ENCODE assay signal across 33 cellular contexts in genomic region chr1:90675161-90675847, GRCh38. TPM values are rescaled to one million over a fixed set of nuclear protein-coding genes. Genes with fewer than 3 reads are reported as not detected.
"Had no signal": no experiment of that assay in that cellular context is flagged by ENCODE, and none has a peak within 500 bp of the region (broad histone marks: within the 10 kb centered on the region; RNA-seq: fewer than 3 reads in every experiment).

No MANE protein-coding gene starts in this region.

- H3K4me3 Mint-ChIP-seq: stimulated activated effector memory CD8-positive, alpha-beta T cell treated with anti-CD3 and anti-CD28 coated beads, Interleukin-12 subunit alpha, Interleukin-12 subunit beta, amount 100 ng/mL, for 72 hours; stimulated activated memory B cell treated with anti-CD40 and anti-IgM and Interleukin-4, amounts not matched to agents 10 μg/mL and 1 μg/mL and 100 μg/mL, for 72 hours; stimulated activated naive B cell treated with anti-CD40 and anti-IgM and Interleukin-4, amounts not matched to agents 10 μg/mL and 1 μg/mL and 100 μg/mL, for 72 hours; stimulated activated naive CD8-positive, alpha-beta T cell treated with anti-CD3 and anti-CD28 coated beads, Interleukin-15, amount 100 ng/mL, for 72 hours; stimulated activated naive CD8-positive, alpha-beta T cell treated with anti-CD3 and anti-CD28 coated beads, Interleukin-15, Interleukin-2, amounts not matched to agents 100 ng/mL and 50 ng/mL, for 24 hours; type B pancreatic cell had no signal

- H3K9me3 ChIP-seq: suprapubic skin, testis, thyroid gland, upper lobe of right lung, vagina had no signal

- H3K36me3 Mint-ChIP-seq: stimulated activated effector memory CD8-positive, alpha-beta T cell treated with anti-CD3 and anti-CD28 coated beads, Interleukin-12 subunit alpha, Interleukin-12 subunit beta, amount 100 ng/mL, for 72 hours; type B pancreatic cell had no signal

- H3K27ac Mint-ChIP-seq: stimulated activated effector memory CD8-positive, alpha-beta T cell treated with anti-CD3 and anti-CD28 coated beads, Interleukin-12 subunit alpha, Interleukin-12 subunit beta, amount 100 ng/mL, for 72 hours; stimulated activated memory B cell treated with anti-CD40 and anti-IgM and Interleukin-4, amounts not matched to agents 10 μg/mL and 1 μg/mL and 100 μg/mL, for 72 hours; stimulated activated naive B cell treated with anti-CD40 and anti-IgM and Interleukin-4, amounts not matched to agents 10 μg/mL and 1 μg/mL and 100 μg/mL, for 72 hours; stimulated activated naive CD8-positive, alpha-beta T cell treated with anti-CD3 and anti-CD28 coated beads, Interleukin-15, amount 100 ng/mL, for 72 hours; stimulated activated naive CD8-positive, alpha-beta T cell treated with anti-CD3 and anti-CD28 coated beads, Interleukin-15, Interleukin-2, amounts not matched to agents 100 ng/mL and 50 ng/mL, for 24 hours; type B pancreatic cell had no signal

- ATAC-seq: stimulated activated effector memory CD8-positive, alpha-beta T cell treated with anti-CD3 and anti-CD28 coated beads, Interleukin-12 subunit alpha, Interleukin-12 subunit beta, amount 100 ng/mL, for 72 hours; stimulated activated memory B cell treated with anti-CD40 and anti-IgM and Interleukin-4, amounts not matched to agents 10 μg/mL and 1 μg/mL and 100 μg/mL, for 72 hours; stimulated activated naive B cell treated with anti-CD40 and anti-IgM and Interleukin-4, amounts not matched to agents 10 μg/mL and 1 μg/mL and 100 μg/mL, for 72 hours; stimulated activated naive CD8-positive, alpha-beta T cell treated with anti-CD3 and anti-CD28 coated beads, Interleukin-15, amount 100 ng/mL, for 72 hours; stimulated activated naive CD8-positive, alpha-beta T cell treated with anti-CD3 and anti-CD28 coated beads, Interleukin-15, Interleukin-2, amounts not matched to agents 100 U/mL and 50 U/mL, for 24 hours; upper lobe of right lung had no signal

- H3K36me3 ChIP-seq: stomach, suprapubic skin, thoracic aorta, thyroid gland, tibial artery, tibial nerve, transverse colon, upper lobe of left lung, upper lobe of right lung, uterus, vagina had no signal

- H3K4me1 Mint-ChIP-seq: stimulated activated effector memory CD8-positive, alpha-beta T cell treated with anti-CD3 and anti-CD28 coated beads, Interleukin-12 subunit alpha, Interleukin-12 subunit beta, amount 100 ng/mL, for 72 hours; stimulated activated memory B cell treated with anti-CD40 and anti-IgM and Interleukin-4, amounts not matched to agents 10 μg/mL and 1 μg/mL and 100 μg/mL, for 72 hours; stimulated activated naive B cell treated with anti-CD40 and anti-IgM and Interleukin-4, amounts not matched to agents 10 μg/mL and 1 μg/mL and 100 μg/mL, for 72 hours; stimulated activated naive CD8-positive, alpha-beta T cell treated with anti-CD3 and anti-CD28 coated beads, Interleukin-15, amount 100 ng/mL, for 72 hours had no signal

- H3K27ac ChIP-seq: stomach, suprapubic skin, testis, thoracic aorta, thyroid gland, tibial artery, tibial nerve, transverse colon, upper lobe of left lung, upper lobe of right lung, uterus, vagina had no signal

- H3K4me3 ChIP-seq: stomach, suprapubic skin, testis, thoracic aorta, thyroid gland, tibial artery, tibial nerve, transverse colon, upper lobe of left lung, upper lobe of right lung, uterus, vagina had no signal

- H3K4me1 ChIP-seq: stomach, suprapubic skin, testis, thyroid gland, tibial artery, tibial nerve, transverse colon, upper lobe of left lung, upper lobe of right lung, uterus, vagina had no signal

- DNase-seq: stimulated activated CD4-positive, alpha-beta T cell treated with anti-CD3 and anti-CD28 coated beads, Interleukin-2, amount 100 ng/mL, for 48 hours; stimulated activated CD4-positive, alpha-beta T cell treated with anti-CD3 and anti-CD28 coated beads, Interleukin-4, amount 100 ng/mL, for 1 hour; stimulated activated CD4-positive, alpha-beta T cell treated with anti-CD3 and anti-CD28 coated beads, Interleukin-4, amount 100 ng/mL, for 24 hours; stimulated activated CD4-positive, alpha-beta T cell treated with anti-CD3 and anti-CD28 coated beads, Interleukin-4, amount 100 ng/mL, for 4 hours; stimulated activated CD8-positive, alpha-beta memory T cell treated with anti-CD3 and anti-CD28 coated beads, Interleukin-4, amount 100 ng/mL, for 48 hours; stimulated activated naive B cell treated with anti-CD40 and anti-IgM and Interleukin-4, amounts not matched to agents 10 μg/mL and 1 μg/mL and 100 μg/mL, for 72 hours; stimulated activated naive CD4-positive, alpha-beta T cell; stimulated activated naive CD4-positive, alpha-beta T cell treated with Interleukin-2 at 50 U/mL for 16 hours; stimulated activated naive CD8-positive, alpha-beta T cell treated with anti-CD3 and anti-CD28 coated beads, Interleukin-15, amount 100 ng/mL, for 72 hours; stimulated activated naive CD8-positive, alpha-beta T cell treated with anti-CD3 and anti-CD28 coated beads, Interleukin-15, Interleukin-2, amounts not matched to agents 100 U/mL and 50 U/mL, for 24 hours; stomach; substantia nigra; testis; thyroid gland; tibial artery; transverse colon; trophoblast cell; upper lobe of left lung; upper lobe of right lung; uterus had no signal

RNA-seq across cellular contexts. Expression of gene BARHL2, which starts 41.8 kb away (rescaled TPM):
- total RNA-seq: stomach, subcutaneous adipose tissue, suprapubic skin, temporal lobe, thoracic aorta, thyroid gland, tibial nerve, transverse colon, upper lobe of left lung, upper lobe of right lung, ureter, urinary bladder, uterus, vagina had no signal
- polyA plus RNA-seq: stomach, thymus, urinary bladder had no signal
